8 cellular contexts compared by ENCODE assay signal in genomic region chr3:133805702-133806475, GRCh38. TPM values are rescaled to one million over a fixed set of nuclear protein-coding genes. Genes with fewer than 3 reads are reported as not detected.
DNase-seq lines count a peak whose midpoint lies in the region; ATAC-seq and TF ChIP-seq lines count a peak whose summit lies in the region.

TSS of gene SRPRB (plus strand) at chr3:133805815. CDS start at chr3:133805849, 34 bp downstream.

- H3K4me1 ChIP-seq in adrenal gland (replicated peaks in 1 of 2) = peaks cover 10 to 11% of the 10 kb centered on the region in 2 donors
- H3K4me1 ChIP-seq in upper lobe of left lung = peaks cover 8 to 11% (median 9%) of the 10 kb centered on the region in 4 donors

- TF ChIP-seq EP300 in upper lobe of left lung (IDR thresholded peaks at IDR 0.05) = no peak

- ATAC-seq in HG02884 (IDR thresholded peaks at IDR 0.05; ENCODE audit: unreplicated experiment) = peak; percentile 97
- ATAC-seq in left cardiac atrium = peak; percentile 100
- ATAC-seq in upper lobe of left lung (ENCODE audit: low FRiP score in 2 of 2) = peak; percentile 99 to 100

- H3K4me3 ChIP-seq in adrenal gland (peak within 1 kb of the TSS; percentile 54 to 63 (median 58)), upper lobe of left lung (peak within 1 kb of the TSS; percentile 75 to 100 (median 94))

- no peak for TF ChIP-seq CTCF in adrenal gland (IDR thresholded peaks at IDR 0.05)
- peak in 2 of 6 experiments; percentile 7 to 10 for TF ChIP-seq CTCF in upper lobe of left lung (IDR thresholded peaks at IDR 0.05)

- TF ChIP-seq POLR2A in GM15510 (IDR thresholded peaks at IDR 0.05; ENCODE audit: borderline replicate concordance, extremely low read depth, insufficient read length) = peak; percentile 88
- peak; percentile 23 to 78 for TF ChIP-seq POLR2A in adrenal gland (IDR thresholded peaks at IDR 0.05)
- TF ChIP-seq POLR2A in upper lobe of left lung (IDR thresholded peaks at IDR 0.05) = peak in 2 of 4 donors; percentile 72 to 74

- 0 to 1% (median 0%) methylated on average over 9 to 53 of the region's 53 CpGs for WGBS in adrenal gland, 4 donors
- 0% methylated on average over 10 to 14 of the region's 53 CpGs for WGBS in upper lobe of left lung, 2 donors

- DNase-seq in NCI-H146 treated with DMSO at 0.1 percent for 48 hours (lab: John Stamatoyannopoulos, UW; ENCODE audit: unreplicated experiment) = peak; percentile 97
- peak; percentile 93 to 96 (median 94) for DNase-seq in T-helper 1 cell
- peak; percentile 94 to 98 (median 95) for DNase-seq in adrenal gland
- DNase-seq in left cardiac atrium = peak; percentile 97
- DNase-seq in posterior vena cava (ENCODE audit: low spot score) = peak; percentile 98
- peak; percentile 96 to 97 for DNase-seq in upper lobe of left lung

- H3K27me3 ChIP-seq in adrenal gland (no peaks in the 10 kb centered on the region), upper lobe of left lung (no peaks in the 10 kb centered on the region)

- H3K36me3 ChIP-seq in adrenal gland (replicated peaks in 1 of 2) (peaks cover 0 to 5% of the 10 kb centered on the region in 2 donors), upper lobe of left lung (peaks cover 0 to 27% (median 2%) of the 10 kb centered on the region in 4 donors)

- H3K27ac ChIP-seq in adrenal gland = peak within 1 kb of the TSS in 3 of 5 donors; percentile 69 to 81 (median 77)
- H3K27ac ChIP-seq in upper lobe of left lung = peak within 1 kb of the TSS; percentile 55 to 79 (median 69)

- intact Hi-C loops in adrenal gland (cut with DNase I) (no loop called here), left cardiac atrium (cut with DNase I) (loop anchor here (5.0 to 10.0 kb wide), 2 partner anchors 141 to 144 kb away; partner anchors contain the start of gene TOPBP1 (in 2 of the 2)), posterior vena cava (cut with DNase I) (no loop called here)

- H3K9me3 ChIP-seq in adrenal gland (replicated peaks in 1 of 3) (no peaks in the 10 kb centered on the region), upper lobe of left lung (no peaks in the 10 kb centered on the region)

RNA-seq across cellular contexts. Expression of gene SRPRB, which starts in this region (rescaled TPM):
- total RNA-seq in adrenal gland (100 to 1,000 TPM in 1 of 8 donors, 10 to 100 TPM in 7; 18.8 to 177 (median 48.7) TPM), left cardiac atrium (10 to 100 TPM; 36.8 to 51.8 TPM), posterior vena cava (10 to 100 TPM; 35.7 to 42.6 TPM), upper lobe of left lung (10 to 100 TPM in 5 of 6 donors, 1 to 10 TPM in 1; 7.3 to 73.8 (median 34.2) TPM)
- polyA plus RNA-seq in adrenal gland = 100 to 1,000 TPM in 1 of 3 donors, 10 to 100 TPM in 2; 13.0 to 136 (median 26.7) TPM

Comparison
In these comparisons a context has a peak if more than half of its experiments do, and no peak if none do; other contexts are left out.
1. Peak in every context shown above with its lines: DNase-seq, ATAC-seq, H3K4me3 ChIP-seq and H3K27ac ChIP-seq.
2. intact Hi-C loops: an anchor here in left cardiac atrium (5.0 to 10.0 kb wide); none called in adrenal gland and posterior vena cava.